In the genomic region with DNA sequence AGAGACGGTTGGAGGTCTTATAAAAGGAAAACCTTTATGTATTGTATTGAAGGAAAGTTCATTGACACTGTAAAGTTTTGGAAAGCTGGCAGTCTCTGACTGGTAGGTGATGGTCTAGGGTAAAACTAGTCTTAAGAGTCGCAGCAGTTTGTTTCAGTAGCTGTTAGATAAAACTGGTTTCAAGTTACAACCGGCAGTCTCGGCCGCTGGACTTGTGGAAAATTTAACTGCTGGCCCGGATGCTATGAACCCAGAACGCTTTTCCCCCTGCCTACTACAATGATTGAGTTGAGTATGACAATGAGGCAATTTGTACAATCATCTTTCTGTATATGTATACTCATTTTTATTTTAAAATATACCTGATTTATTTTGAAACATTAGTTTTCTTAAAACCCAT, we compare ENCODE assay signal across 30 cellular contexts.
"Had no signal": no experiment of that assay in that cellular context is flagged by ENCODE, and none has a peak within 500 bp of the region (broad histone marks: within the 10 kb centered on the region; RNA-seq: fewer than 3 reads in every experiment).

No MANE protein-coding gene starts in this region.

- H3K4me3 ChIP-seq: ascending aorta had no signal

- ATAC-seq: activated CD8-positive, alpha-beta memory T cell treated with anti-CD3 and anti-CD28 coated beads, Interleukin-2, amount 10 ng/mL, durations not matched to agents 7 days and 5 days; Right ventricle myocardium inferior had no signal

- DNase-seq: activated CD4-positive, alpha-beta memory T cell treated with anti-CD3 and anti-CD28 coated beads, Interleukin-2, amount 10 ng/mL, durations not matched to agents 7 days and 5 days; activated CD4-positive, alpha-beta T cell treated with anti-CD3 and anti-CD28 coated beads for 1 hour; activated CD4-positive, alpha-beta T cell treated with anti-CD3 and anti-CD28 coated beads for 48 hours; activated CD4-positive, CD25-positive, alpha-beta regulatory T cell; activated CD8-positive, alpha-beta memory T cell treated with anti-CD3 and anti-CD28 coated beads for 24 hours; activated CD8-positive, alpha-beta memory T cell treated with anti-CD3 and anti-CD28 coated beads, Interleukin-2, amount 10 ng/mL, durations not matched to agents 7 days and 5 days; activated CD8-positive, alpha-beta memory T cell treated with anti-CD3 and anti-CD28 coated beads, Interleukin-2, amount 50 U/mL, for 48 hours; activated effector memory CD4-positive, alpha-beta T cell treated with Interleukin-2 at 50 U/mL for 16 hours; activated naive CD4-positive, alpha-beta T cell treated with anti-CD3 and anti-CD28 coated beads, Interleukin-2, amount 10 ng/mL, durations not matched to agents 7 days and 5 days; activated T-cell treated with anti-CD3 and anti-CD28 coated beads, Interleukin-2, amount 50 U/mL, for 48 hours; amygdala; caudate nucleus; cerebellar nuclear complex; NCI-H1092 treated with DMSO at 0.1 percent for 48 hours; NCI-H1417; NCI-H146; NCI-H187; NCI-H2029 treated with DMSO at 0.1 percent for 48 hours; NCI-H2107; NCI-H226; NCI-H524 treated with DMSO at 0.1 percent for 48 hours; NK-92 treated with Interleukin-12 subunit alpha and Interleukin-12 subunit beta, amount 100 ng/mL, for 24 hours; RPMI8226; SW 1271; T-helper 1 cell; T-helper 2 cell; T-helper 9 cell; WERI-Rb-1 had no signal
